In genomic region chr10:27319752-27320561, GRCh38 we compare ENCODE assay signal across 8 cellular contexts.
DNase-seq lines count a peak whose midpoint lies in the region; ATAC-seq and TF ChIP-seq lines count a peak whose summit lies in the region.

No MANE protein-coding gene starts in this region.

- no peaks in the 10 kb centered on the region for H3K27me3 ChIP-seq in body of pancreas

- peak overlapping the region in 1 of 2 donors; percentile 12 for H3K4me3 ChIP-seq in body of pancreas

- peak in 1 of 3 donors; percentile 15 for TF ChIP-seq POLR2A in body of pancreas (IDR thresholded peaks at IDR 0.05)

- in situ Hi-C loops in G401 (cut with HindIII; ENCODE audit: low sequenced_read_pairs): no loop called here

- DNase-seq in G401 (ENCODE audit: low spot score) (peak; percentile 59), NCI-H2227 (lab: John Stamatoyannopoulos, UW; ENCODE audit: unreplicated experiment) (peak; percentile 33), body of pancreas (peak; percentile 27 to 74 (median 52)), iPS-NIHi7 (ENCODE audit: extremely low spot score) (peak; percentile 73), NCI-H69 (lab: John Stamatoyannopoulos, UW) (no peak)
- peak; percentile 47 for DNase-seq in stimulated activated CD4-positive, alpha-beta T cell treated with anti-CD3 and anti-CD28 coated beads, Interleukin-1b, Interleukin-23, amount 100 ng/mL, for 48 hours

- no peaks in the 10 kb centered on the region for H3K9me3 ChIP-seq in body of pancreas

- TF ChIP-seq CTCF in body of pancreas (IDR thresholded peaks at IDR 0.05): no peak

- intact Hi-C loops in body of pancreas (cut with DNase I): loop anchor here (10.0 kb wide), 1 partner anchor 695 kb away; no protein-coding TSS in a partner anchor

- 25 to 36% methylated on average over 35 to 47 of the region's 48 CpGs for WGBS in body of pancreas, 2 donors

- H3K4me1 ChIP-seq in body of pancreas: no peaks in the 10 kb centered on the region

- peak overlapping the region in 1 of 4 donors; percentile 48 for H3K27ac ChIP-seq in body of pancreas

- ATAC-seq in GM21786 (IDR thresholded peaks at IDR 0.05; ENCODE audit: unreplicated experiment) (peak; percentile 78), body of pancreas (peak; percentile 83), HG03175 (IDR thresholded peaks at IDR 0.05; ENCODE audit: unreplicated experiment) (no peak)

- no peaks in the 10 kb centered on the region for H3K36me3 ChIP-seq in body of pancreas (replicated peaks in 1 of 2; ENCODE audit: insufficient read depth in 1 of 2, low read depth in 2 of 2)
